Comparison of ENCODE assay signal across 8 cellular contexts in the genomic region with DNA sequence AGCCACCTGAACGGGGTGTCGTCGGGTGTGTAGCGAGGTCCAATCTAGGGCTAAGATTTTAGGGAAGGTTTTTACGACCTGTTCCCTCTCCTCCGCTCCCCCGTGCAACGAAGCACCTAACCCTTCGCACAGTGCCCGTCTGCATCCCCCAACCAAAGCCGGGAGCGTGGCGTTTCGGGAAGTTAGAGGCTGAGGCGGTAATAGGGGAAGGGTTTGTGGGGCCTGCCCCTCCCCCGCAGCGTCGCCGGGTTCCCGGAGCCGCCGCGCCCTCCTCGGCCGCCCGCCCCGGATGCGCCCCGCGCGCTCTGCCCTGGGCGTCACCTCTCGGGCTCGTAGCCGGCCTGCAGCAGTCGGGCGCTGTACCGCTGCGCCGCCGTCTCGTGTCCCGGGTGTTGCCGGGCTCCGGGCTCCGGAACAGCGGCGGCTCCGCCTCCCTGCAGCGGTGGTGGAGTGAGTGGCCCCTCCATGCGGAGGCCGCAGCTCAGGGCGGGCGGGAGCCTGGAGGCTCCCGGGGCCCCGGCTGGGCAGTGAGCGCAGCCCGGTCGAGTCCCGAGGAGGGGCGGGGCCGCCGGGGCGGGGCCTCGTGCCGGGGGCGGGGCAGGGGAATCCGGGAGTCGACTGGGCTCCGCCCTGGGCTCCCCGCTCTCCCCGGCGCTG. TPM values are rescaled to one million over a fixed set of nuclear protein-coding genes. Genes with fewer than 3 reads are reported as not detected.
DNase-seq lines count a peak whose midpoint lies in the region; ATAC-seq, FAIRE-seq and TF ChIP-seq lines count a peak whose summit lies in the region.

A gene (minus strand): TSS at position 548 of the 657 bp plus-strand sequence. CDS start 81 bp downstream, at position 467.

- TF ChIP-seq EP300 in H1 (IDR thresholded peaks at IDR 0.05; ENCODE audit: borderline replicate concordance in 1 of 2, low read depth in 2 of 2, low read length in 2 of 2): no peak

- peaks cover 14% of the 10 kb centered on the region; the same call in 1 of the 2 replicates for H3K23me2 ChIP-seq in H1 (ENCODE audit: low read depth, low read length)

- peak within 1 kb of the TSS in 3 of 4 experiments; percentile 19 to 66 (median 49); a peak in 5 of 7 replicates for H3K9ac ChIP-seq in H1 (replicated peaks in 1 of 4; ENCODE audit: extremely low read depth in 1 of 4, low read depth in 3 of 4, low read length in 3 of 4)

- no peak for FAIRE-seq in H1 (lab: Jason Lieb, UNC)

- peaks cover 2% of the 10 kb centered on the region for H3K36me3 Mint-ChIP-seq in activated CD8-positive, alpha-beta T cell treated with anti-CD3 and anti-CD28 coated beads, Interleukin-2, amount 10 ng/mL, durations not matched to agents 7 days and 5 days (ENCODE audit: low read depth)

- no peaks in the 10 kb centered on the region for H3K36me3 ChIP-seq in H1 (ENCODE audit: control insufficient read depth in 2 of 4, insufficient read depth in 4 of 4, low read length in 3 of 4)

- ATAC-seq in GM18861 (IDR thresholded peaks at IDR 0.05; ENCODE audit: unreplicated experiment) (peak; percentile 78), HG03064 (IDR thresholded peaks at IDR 0.05; ENCODE audit: low read depth, unreplicated experiment) (peak; percentile 79)
- peak; percentile 88 for ATAC-seq in activated CD8-positive, alpha-beta T cell treated with anti-CD3 and anti-CD28 coated beads, Interleukin-2, amount 10 ng/mL, durations not matched to agents 7 days and 5 days

- peaks cover 21% of the 10 kb centered on the region for H3K27me3 Mint-ChIP-seq in activated CD8-positive, alpha-beta T cell treated with anti-CD3 and anti-CD28 coated beads, Interleukin-2, amount 10 ng/mL, durations not matched to agents 7 days and 5 days (ENCODE audit: low read depth)

- POLR2A ChIA-PET in activated CD8-positive, alpha-beta T cell treated with anti-CD3 and anti-CD28 coated beads, Interleukin-2, amount 10 ng/mL, durations not matched to agents 7 days and 5 days (lab: Charles Lee): no interaction called here
- POLR2A ChIA-PET in H1 (lab: Charles Lee; ENCODE audit: partially characterized antibody): interaction anchor here (1.0 to 2.3 kb wide), 4 partner anchors 14 to 22 kb away, joined by 3 to 8 read pairs (median 4); no protein-coding TSS in a partner anchor

- no peaks in the 10 kb centered on the region for H3K9me3 ChIP-seq in H1 (ENCODE audit: insufficient read depth in 2 of 2, low read depth in 1 of 2, low read length in 1 of 2)

- peak in 1 of 2 experiments; percentile 51; a peak in 1 of 3 replicates for TF ChIP-seq POLR2A in H1 (IDR thresholded peaks at IDR 0.05; ENCODE audit: control extremely low read depth in 1 of 2, low read depth in 2 of 2, low read length in 2 of 2)

- peaks cover 33 to 74% (median 53%) of the 10 kb centered on the region in 4 experiments for H3K27me3 ChIP-seq in H1 (replicated peaks in 1 of 4; ENCODE audit: control insufficient read depth in 3 of 4, extremely low read depth in 1 of 4, insufficient read depth in 3 of 4, low read length in 3 of 4)

- H3K14ac ChIP-seq in H1 (ENCODE audit: insufficient read length): no peak within 1 kb of the TSS

- H3K79me2 ChIP-seq in H1 (ENCODE audit: control insufficient read depth in 1 of 2, insufficient read depth in 2 of 2, low read length in 2 of 2): no peaks in the 10 kb centered on the region

- H3K9me3 Mint-ChIP-seq in activated CD8-positive, alpha-beta T cell treated with anti-CD3 and anti-CD28 coated beads, Interleukin-2, amount 10 ng/mL, durations not matched to agents 7 days and 5 days (ENCODE audit: insufficient read depth): no peaks in the 10 kb centered on the region

- peak within 1 kb of the TSS; percentile 88 for H3K4me3 ChIP-seq in AG10803 (ENCODE audit: low read length)
- peak within 1 kb of the TSS; percentile 52 to 78 (median 64) for H3K4me3 ChIP-seq in H1 (ENCODE audit: extremely low read depth in 1 of 4, insufficient read depth in 2 of 4, low read depth in 3 of 4, low read length in 4 of 4)

- H2BK12ac ChIP-seq in H1 (ENCODE audit: low read depth, low read length): no peak within 1 kb of the TSS; the same call in 1 of the 2 replicates

- H3K27ac ChIP-seq in H1 (ENCODE audit: low read depth, low read length): no peak within 1 kb of the TSS

- no peak within 1 kb of the TSS for H2AK5ac ChIP-seq in H1 (ENCODE audit: low read depth, low read length)

- no peak within 1 kb of the TSS for H3K4ac ChIP-seq in H1 (replicated peaks; ENCODE audit: insufficient read length, low read depth, low read length)

- no peak within 1 kb of the TSS for H2BK15ac ChIP-seq in H1 (ENCODE audit: low read length)

- peak within 1 kb of the TSS; percentile 88 for H3K4me3 Mint-ChIP-seq in activated CD8-positive, alpha-beta T cell treated with anti-CD3 and anti-CD28 coated beads, Interleukin-2, amount 10 ng/mL, durations not matched to agents 7 days and 5 days

- peak within 1 kb of the TSS; percentile 94 to 95 for H3K4me2 ChIP-seq in H1 (ENCODE audit: insufficient read depth in 1 of 2, low read depth in 2 of 2, low read length in 2 of 2)

- H4K91ac ChIP-seq in H1 (replicated peaks; ENCODE audit: insufficient read length, low read length): no peak within 1 kb of the TSS

- peak within 1 kb of the TSS; percentile 45; the same call in 1 of the 2 replicates for H4K8ac ChIP-seq in H1 (ENCODE audit: extremely low read depth, insufficient read depth, low read length)

- TF ChIP-seq CTCF in AG10803 (conservative IDR thresholded peaks at IDR 0.05; ENCODE audit: low read length) (no peak), H1 (IDR thresholded peaks at IDR 0.05; ENCODE audit: control extremely low read depth in 1 of 3, insufficient read depth in 1 of 3, low read depth in 1 of 3, low read length in 3 of 3) (no peak)

- no peaks in the 10 kb centered on the region for H3K79me1 ChIP-seq in H1 (ENCODE audit: low read depth, low read length)

- DNase-seq in AG10803 (ENCODE audit: low read depth) (peak; percentile 71), NCI-H748 treated with DMSO at 0.1 percent for 48 hours (lab: John Stamatoyannopoulos, UW) (peak; percentile 67), H1 (ENCODE audit: low read depth in 1 of 2, low spot score in 2 of 2) (peak in 1 of 2 experiments; percentile 97), mesenteric fat pad (ENCODE audit: low spot score) (peak; percentile 97)
- peak; percentile 87 for DNase-seq in activated CD8-positive, alpha-beta T cell treated with anti-CD3 and anti-CD28 coated beads, Interleukin-2, amount 10 ng/mL, durations not matched to agents 7 days and 5 days
- peak; percentile 76 for DNase-seq in stimulated activated CD8-positive, alpha-beta memory T cell treated with anti-CD3 and anti-CD28 coated beads, Interleukin-15, amount 100 ng/mL, for 1 hour (ENCODE audit: low read depth)

- peak within 1 kb of the TSS; percentile 77 for H3K27ac Mint-ChIP-seq in activated CD8-positive, alpha-beta T cell treated with anti-CD3 and anti-CD28 coated beads, Interleukin-2, amount 10 ng/mL, durations not matched to agents 7 days and 5 days

- H2BK20ac ChIP-seq in H1 (ENCODE audit: low read length): no peak within 1 kb of the TSS

- peaks cover 5 to 18% of the 10 kb centered on the region in 2 experiments for H4K20me1 ChIP-seq in H1 (replicated peaks in 1 of 2; ENCODE audit: control insufficient read depth in 1 of 2, insufficient read depth in 2 of 2, low read length in 2 of 2)

- H4K5ac ChIP-seq in H1 (ENCODE audit: insufficient read length, low read depth, low read length): no peak within 1 kb of the TSS

- no peak within 1 kb of the TSS for H3K23ac ChIP-seq in H1 (ENCODE audit: insufficient read length)

- H3K56ac ChIP-seq in H1 (replicated peaks; ENCODE audit: insufficient read length, low read depth, low read length): peak within 1 kb of the TSS; percentile 75

- no peak within 1 kb of the TSS for H2BK120ac ChIP-seq in H1 (replicated peaks; ENCODE audit: low read depth, low read length)

- peak within 1 kb of the TSS; percentile 94 for H2AFZ ChIP-seq in H1 (ENCODE audit: low read length)

- WGBS in H1 (ENCODE audit: extremely low coverage in 1 of 2, insufficient coverage in 1 of 2, insufficient read length in 1 of 2, insufficient replicate concordance in 2 of 2, low coverage in 1 of 2, low lambda C conversion rate in 2 of 2, missing lambda C conversion rate in 1 of 2), 2 experiments: 2% methylated on average over 41 of the region's 73 CpGs; no CpG with 5 or more reads in 1 of the 2 experiments

- H3K4me1 ChIP-seq in H1 (replicated peaks in 1 of 4; ENCODE audit: control insufficient read depth in 3 of 4, insufficient read depth in 4 of 4, low read length in 3 of 4): peaks cover 0 to 31% (median 24%) of the 10 kb centered on the region in 4 experiments; a peak in 6 of 7 replicates

- TF ChIP-seq RAD21 in H1 (IDR thresholded peaks at IDR 0.05 in 1 of 2, conservative IDR thresholded peaks at IDR 0.05 in 1 of 2; ENCODE audit: low read depth in 2 of 2, low read length in 2 of 2): no peak

- peaks cover 32% of the 10 kb centered on the region for H3K4me1 Mint-ChIP-seq in activated CD8-positive, alpha-beta T cell treated with anti-CD3 and anti-CD28 coated beads, Interleukin-2, amount 10 ng/mL, durations not matched to agents 7 days and 5 days (ENCODE audit: low read depth)

- H3K18ac ChIP-seq in H1 (ENCODE audit: extremely low read depth, low read length): peak within 1 kb of the TSS; percentile 80

- CTCF ChIA-PET in activated CD8-positive, alpha-beta T cell treated with anti-CD3 and anti-CD28 coated beads, Interleukin-2, amount 10 ng/mL, durations not matched to agents 7 days and 5 days (lab: Charles Lee): interaction anchor here (2.9 to 25.1 kb wide), 3 partner anchors 11 to 51 kb away, joined by 16 to 432 read pairs (median 17); no protein-coding TSS in a partner anchor
- CTCF ChIA-PET in H1 (lab: Charles Lee; ENCODE audit: partially characterized antibody): interaction anchor here (0.8 to 24.8 kb wide), 11 partner anchors 9 to 63 kb away, joined by 3 to 348 read pairs (median 18); no protein-coding TSS in a partner anchor

- H2BK5ac ChIP-seq in H1 (ENCODE audit: low read depth, low read length): no peak within 1 kb of the TSS; the same call in 1 of the 2 replicates

TF ChIP-seq in H1, 55 proteins besides CTCF, POLR2A, EP300 and RAD21 (continues in another document):
- TF ChIP-seq BCL11A (IDR thresholded peaks at IDR 0.05; ENCODE audit: low read depth in 2 of 2, low read length in 2 of 2) (no peak), JUN (IDR thresholded peaks at IDR 0.05; ENCODE audit: low read depth, low read length) (no peak)

RNA-seq across cellular contexts. Expression of the gene that starts here (rescaled TPM):
- 10 to 100 TPM; 75.3 to 80.8 TPM for total RNA-seq in activated CD8-positive, alpha-beta T cell treated with anti-CD3 and anti-CD28 coated beads, Interleukin-2, amount 10 ng/mL, durations not matched to agents 7 days and 5 days
- total RNA-seq in H1 (2021; fragmentation: NEBNext Ultra II Directional; extraction: Animal tissue kit (Norgen Biotek cat#: 25700)): 44.0 and 45.8 TPM in 2 replicates
- 45.8 and 65.7 TPM in 2 replicates for polyA plus RNA-seq in H1 (2011; rRNA removed)
- polyA plus RNA-seq in H1 (2011; cell fraction: cytosol; rRNA removed): 43.6 TPM
- 114 TPM for polyA plus RNA-seq in H1 (2011; cell fraction: nucleus; rRNA removed)
- polyA plus RNA-seq in H1 (2012, experiment 1 of 2): 25.6 to 53.4 TPM (median 41.9 TPM) in 4 replicates
- polyA plus RNA-seq in H1 (2012, experiment 2 of 2): 34.0 TPM
- 24.3 TPM for polyA plus RNA-seq in H1 (2013, experiment 1 of 2)
- 24.7 TPM for polyA plus RNA-seq in H1 (2013, experiment 2 of 2)
- polyA minus RNA-seq in H1 (2011; rRNA and poly(A)+ RNA removed): 45.8 and 49.4 TPM in 2 replicates
- 24.7 TPM for polyA minus RNA-seq in H1 (2011; cell fraction: cytosol; rRNA and poly(A)+ RNA removed)
- polyA minus RNA-seq in H1 (2011; cell fraction: nucleus; rRNA and poly(A)+ RNA removed): 44.8 TPM
- 146 TPM for total RNA-seq in mesenteric fat pad
